In the genomic region with DNA sequence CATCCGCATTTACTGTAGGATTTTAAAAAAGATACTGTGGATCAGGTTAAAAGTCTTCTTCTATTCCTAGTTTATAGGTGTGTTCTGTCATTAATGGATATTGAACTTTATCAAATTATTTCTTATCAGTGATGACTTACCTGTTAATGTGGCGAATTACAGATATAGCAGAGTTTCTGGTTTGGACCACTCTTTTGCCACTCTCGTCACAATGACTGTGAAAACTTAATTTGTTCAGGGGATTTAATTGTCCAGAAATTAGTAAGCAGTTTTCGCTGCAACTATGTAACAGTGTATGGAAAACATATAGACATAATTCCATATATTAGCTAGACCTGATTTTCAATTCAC, we compare ENCODE assay signal across 1 cellular context.
TF ChIP-seq lines count a peak whose summit lies in the region.

No MANE protein-coding gene starts in this region.

TF ChIP-seq in K562, 482 proteins besides CTCF, POLR2A, EP300 and RAD21 (continued from another document):
- TF ChIP-seq, protein P1, sequence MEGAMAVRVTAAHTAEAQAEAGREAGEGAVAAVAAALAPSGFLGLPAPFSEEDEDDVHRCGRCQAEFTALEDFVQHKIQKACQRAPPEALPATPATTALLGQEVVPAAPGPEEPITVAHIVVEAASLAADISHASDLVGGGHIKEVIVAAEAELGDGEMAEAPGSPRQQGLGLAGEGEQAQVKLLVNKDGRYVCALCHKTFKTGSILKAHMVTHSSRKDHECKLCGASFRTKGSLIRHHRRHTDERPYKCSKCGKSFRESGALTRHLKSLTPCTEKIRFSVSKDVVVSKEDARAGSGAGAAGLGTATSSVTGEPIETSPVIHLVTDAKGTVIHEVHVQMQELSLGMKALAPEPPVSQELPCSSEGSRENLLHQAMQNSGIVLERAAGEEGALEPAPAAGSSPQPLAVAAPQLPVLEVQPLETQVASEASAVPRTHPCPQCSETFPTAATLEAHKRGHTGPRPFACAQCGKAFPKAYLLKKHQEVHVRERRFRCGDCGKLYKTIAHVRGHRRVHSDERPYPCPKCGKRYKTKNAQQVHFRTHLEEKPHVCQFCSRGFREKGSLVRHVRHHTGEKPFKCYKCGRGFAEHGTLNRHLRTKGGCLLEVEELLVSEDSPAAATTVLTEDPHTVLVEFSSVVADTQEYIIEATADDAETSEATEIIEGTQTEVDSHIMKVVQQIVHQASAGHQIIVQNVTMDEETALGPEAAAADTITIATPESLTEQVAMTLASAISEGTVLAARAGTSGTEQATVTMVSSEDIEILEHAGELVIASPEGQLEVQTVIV (CRISPR knock-in tag; IDR thresholded peaks at IDR 0.05; ENCODE audit: borderline replicate concordance), result no peak
- no peak for TF ChIP-seq GTF2F1 (IDR thresholded peaks at IDR 0.05; ENCODE audit: low read depth, low read length)
